ENCODE assay signal across 17 cellular contexts in genomic region chr15:64746921-64747320, GRCh38. TPM values are rescaled to one million over a fixed set of nuclear protein-coding genes. Genes with fewer than 3 reads are reported as not detected.
DNase-seq lines count a peak whose midpoint lies in the region; ATAC-seq and TF ChIP-seq lines count a peak whose summit lies in the region.
"Had no signal": no experiment of that assay in that cellular context is flagged by ENCODE, and none has a peak within 500 bp of the region (broad histone marks: within the 10 kb centered on the region; RNA-seq: fewer than 3 reads in every experiment).

No MANE protein-coding gene starts in this region.

- no peaks in the 10 kb centered on the region for H3K9me3 Mint-ChIP-seq in WTC11
- H3K9me3 Mint-ChIP-seq: HFFc6 had no signal

- CTCF ChIA-PET in WTC11 (lab: Charles Lee) = interaction anchor here (1.3 to 1.7 kb wide), 2 partner anchors 19 to 62 kb away, joined by 6 to 8 read pairs; no protein-coding TSS in a partner anchor

- POLR2A ChIA-PET in WTC11 (lab: Charles Lee) = no interaction called here

- H3K27me3 ChIP-seq in right atrium auricular region (no peaks in the 10 kb centered on the region), osteoblast (ENCODE audit: insufficient read depth, low read length) (no peaks in the 10 kb centered on the region)
- H3K27me3 ChIP-seq: Peyer's patch had no signal

- H3K27ac ChIP-seq in right atrium auricular region (peak overlapping the region; percentile 78 to 90), osteoblast (ENCODE audit: low read depth, low read length) (no peak overlapping the region)
- H3K27ac ChIP-seq: A549, C4-2B, Peyer's patch had no signal

- H4K20me1 ChIP-seq in osteoblast (ENCODE audit: insufficient read depth, low read length) = no peaks in the 10 kb centered on the region

- no peak overlapping the region for H3K4me3 Mint-ChIP-seq in WTC11
- H3K4me3 Mint-ChIP-seq: HFFc6 had no signal

- H3K27me3 Mint-ChIP-seq in WTC11 (ENCODE audit: low read depth) = no peaks in the 10 kb centered on the region

- peaks cover 60% of the 10 kb centered on the region for H3K36me3 Mint-ChIP-seq in WTC11

- H3K4me1 Mint-ChIP-seq in WTC11 = peaks cover 34% of the 10 kb centered on the region

- no peak for TF ChIP-seq CTCF in right atrium auricular region (IDR thresholded peaks at IDR 0.05)
- no peak for TF ChIP-seq CTCF in WTC11 (IDR thresholded peaks at IDR 0.05)
- no peak for TF ChIP-seq CTCF in osteoblast (IDR thresholded peaks at IDR 0.05; ENCODE audit: extremely low read depth, low read depth, low read length)

- ATAC-seq in left ventricle myocardium superior (no peak), WTC11 (no peak), HG02798 (IDR thresholded peaks at IDR 0.05; ENCODE audit: poor library complexity, unreplicated experiment) (no peak), HG03045 (IDR thresholded peaks at IDR 0.05; ENCODE audit: unreplicated experiment) (no peak)
- ATAC-seq: A549 had no signal

- H3K4me3 ChIP-seq in right atrium auricular region = peak overlapping the region in 1 of 2 donors; percentile 35
- no peak overlapping the region for H3K4me3 ChIP-seq in osteoblast (ENCODE audit: insufficient read depth, low read length)
- H3K4me3 ChIP-seq: A549, Peyer's patch had no signal

- H3K36me3 ChIP-seq in right atrium auricular region (peaks cover 27% of the 10 kb centered on the region), osteoblast (ENCODE audit: insufficient read depth, low read length) (no peaks in the 10 kb centered on the region)
- H3K36me3 ChIP-seq: Peyer's patch had no signal

- H3K9me3 ChIP-seq in right atrium auricular region (no peaks in the 10 kb centered on the region), osteoblast (ENCODE audit: low read depth, low read length) (no peaks in the 10 kb centered on the region)
- H3K9me3 ChIP-seq: A549, Peyer's patch had no signal

- no peak overlapping the region for H2AFZ ChIP-seq in osteoblast (ENCODE audit: low read length)

- H3K79me2 ChIP-seq in osteoblast (ENCODE audit: insufficient read depth, low read length) = no peaks in the 10 kb centered on the region

- peak overlapping the region; percentile 70 for H3K27ac Mint-ChIP-seq in WTC11
- H3K27ac Mint-ChIP-seq: HFFc6 had no signal

- intact Hi-C loops in left ventricle myocardium superior (cut with micrococcal nuclease) = no loop called here

- H3K4me1 ChIP-seq in right atrium auricular region (peaks cover 0 to 54% of the 10 kb centered on the region in 2 donors), osteoblast (ENCODE audit: insufficient read depth, low read length) (peaks cover 15% of the 10 kb centered on the region)
- H3K4me1 ChIP-seq: A549, Peyer's patch had no signal

- H3K4me2 ChIP-seq in osteoblast (ENCODE audit: insufficient read depth, low read length) = no peak overlapping the region
- H3K4me2 ChIP-seq: A549 had no signal

- no peak for DNase-seq in right atrium auricular region (ENCODE audit: low spot score)
- DNase-seq in left ventricle myocardium superior = no peak
- no peak for DNase-seq in WTC11 (ENCODE audit: low spot score)
- DNase-seq in osteoblast (ENCODE audit: insufficient read length, low spot score, missing footprints) = peak; percentile 46
- no peak for DNase-seq in retina
- DNase-seq: COR-L47, HFFc6, Karpas-422, NCI-H1105 treated with DMSO at 0.1 percent for 48 hours, NCI-H1694 treated with DMSO at 0.1 percent for 48 hours, NCI-H524 treated with DMSO at 0.1 percent for 48 hours, Peyer's patch, SHP77 had no signal

TF ChIP-seq in WTC11, 78 proteins besides CTCF, POLR2A, EP300 and RAD21:
- no peak for TF ChIP-seq CDX4 (CRISPR knock-in tag; IDR thresholded peaks at IDR 0.05; ENCODE audit: borderline replicate concordance)
- no peak for TF ChIP-seq CREB1 (CRISPR knock-in tag; IDR thresholded peaks at IDR 0.05)
- no peak for TF ChIP-seq MYBL2 (CRISPR knock-in tag; IDR thresholded peaks at IDR 0.05)
- no peak for TF ChIP-seq ESRRA (CRISPR knock-in tag; IDR thresholded peaks at IDR 0.05; ENCODE audit: borderline replicate concordance)
- no peak for TF ChIP-seq ZNF121 (CRISPR knock-in tag; IDR thresholded peaks at IDR 0.05)

RNA-seq across cellular contexts. Expression of gene RBPMS2, which starts 28.5 kb away (rescaled TPM):
- total RNA-seq in right atrium auricular region = 10 to 100 TPM; 84.2 to 85.0 TPM
- 213 TPM for total RNA-seq in left ventricle myocardium superior
- total RNA-seq in WTC11 (2021) = 195 to 210 TPM (median 202 TPM) in 3 replicates
- 0.29 TPM in 1 of 2 replicates, not detected in the other for total RNA-seq in osteoblast

Comparison
In these comparisons a context has a peak if more than half of its experiments do, and no peak if none do; other contexts are left out.
1. RNA of gene RBPMS2, which starts 28.5 kb away (total RNA-seq): 213 TPM in left ventricle myocardium superior (single experiment), 195 to 210 TPM in WTC11 and 84.2 to 85.0 TPM in right atrium auricular region; 0.29 TPM in osteoblast; every median in the first group is over 10 times any median in the second.